Comparison of ENCODE assay signal across 18 cellular contexts in the genomic region with DNA sequence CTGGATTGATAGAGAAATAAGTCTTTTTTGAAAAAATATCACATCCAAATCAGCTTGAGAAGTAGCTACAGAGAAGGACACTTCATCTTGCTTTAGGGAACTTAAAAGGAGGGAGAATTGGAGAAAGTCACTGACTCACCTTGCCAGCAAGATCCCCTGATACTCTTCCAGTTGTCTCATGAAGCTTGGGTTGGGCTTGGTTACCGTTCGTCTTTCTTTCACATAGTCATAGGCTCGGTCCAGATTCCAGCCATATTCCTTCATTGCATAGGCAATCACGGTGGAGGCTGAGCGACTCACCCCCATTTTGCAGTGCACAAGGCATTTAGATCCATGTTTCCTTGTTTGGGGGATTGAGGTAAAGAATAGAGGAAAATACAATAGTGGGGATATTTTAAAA.
"Had no signal": no experiment of that assay in that cellular context is flagged by ENCODE, and none has a peak within 500 bp of the region (broad histone marks: within the 10 kb centered on the region; RNA-seq: fewer than 3 reads in every experiment).

No MANE protein-coding gene starts in this region.

- H3K4me3 Mint-ChIP-seq: activated T-helper 1 cell treated with anti-CD3 and anti-CD28 coated beads, Interleukin-12 subunit alpha, Interleukin-12 subunit beta, Interleukin-2, Interleukin-4 antibody, amounts not matched to agents 30 ng/mL and 10 ng/mL and 1 ng/mL, durations not matched to agents 14 hours and 24 hours and 36 hours; dendritic cell treated with granulocyte-macrophage colony-stimulating factor and Interleukin-4, amounts not matched to agents 40 ng/mL and 50 ng/mL, for 4 days; neural progenitor cell had no signal

- DNase-seq: activated CD8-positive, alpha-beta memory T cell treated with anti-CD3 and anti-CD28 coated beads, Interleukin-2, amount 50 U/mL, for 4 hours; amniotic stem cell; effector CD8-positive, alpha-beta T cell; mesenchymal stem cell; mucosa of descending colon; naive B cell; right cardiac atrium; stomach; SW 1271; T-helper 2 cell; WERI-Rb-1 had no signal

- H3K27ac Mint-ChIP-seq: activated T-helper 1 cell treated with anti-CD3 and anti-CD28 coated beads, Interleukin-12 subunit alpha, Interleukin-12 subunit beta, Interleukin-2, Interleukin-4 antibody, amounts not matched to agents 30 ng/mL and 10 ng/mL and 1 ng/mL, durations not matched to agents 14 hours and 24 hours and 36 hours; dendritic cell treated with granulocyte-macrophage colony-stimulating factor and Interleukin-4, amounts not matched to agents 40 ng/mL and 50 ng/mL, for 4 days; neural progenitor cell had no signal

- ATAC-seq: mucosa of descending colon, right cardiac atrium had no signal

- H3K4me3 ChIP-seq: esophagus muscularis mucosa, mucosa of descending colon, neural progenitor cell, prostate gland, skin epidermis, stomach, thoracic aorta had no signal

- H3K9me3 ChIP-seq: esophagus muscularis mucosa, mucosa of descending colon, prostate gland, stomach, thoracic aorta had no signal

- H3K36me3 ChIP-seq: neural progenitor cell, prostate gland, thoracic aorta had no signal

- H3K4me1 ChIP-seq: neural progenitor cell, prostate gland had no signal

- H3K27me3 Mint-ChIP-seq: dendritic cell treated with granulocyte-macrophage colony-stimulating factor and Interleukin-4, amounts not matched to agents 40 ng/mL and 50 ng/mL, for 4 days; naive B cell had no signal

- H3K27ac ChIP-seq: neural progenitor cell, prostate gland, skin epidermis, stomach, thoracic aorta, WERI-Rb-1 had no signal

- H3K27me3 ChIP-seq: esophagus muscularis mucosa, neural progenitor cell, stomach had no signal

- H3K9me3 Mint-ChIP-seq: activated T-helper 1 cell treated with anti-CD3 and anti-CD28 coated beads, Interleukin-12 subunit alpha, Interleukin-12 subunit beta, Interleukin-2, Interleukin-4 antibody, amounts not matched to agents 30 ng/mL and 10 ng/mL and 1 ng/mL, durations not matched to agents 14 hours and 24 hours and 36 hours; dendritic cell treated with granulocyte-macrophage colony-stimulating factor and Interleukin-4, amounts not matched to agents 40 ng/mL and 50 ng/mL, for 4 days; naive B cell; neural progenitor cell had no signal
